In genomic region chr21:45320261-45320990, GRCh38 we compare ENCODE assay signal across 9 cellular contexts. TPM values are rescaled to one million over a fixed set of nuclear protein-coding genes. Genes with fewer than 3 reads are reported as not detected.
DNase-seq lines count a peak whose midpoint lies in the region; ATAC-seq, FAIRE-seq and TF ChIP-seq lines count a peak whose summit lies in the region.
"Had no signal": no experiment of that assay in that cellular context is flagged by ENCODE, and none has a peak within 500 bp of the region (broad histone marks: within the 10 kb centered on the region; RNA-seq: fewer than 3 reads in every experiment).

No MANE protein-coding gene starts in this region.

- H3K9me2 ChIP-seq in SK-N-SH, result no peaks in the 10 kb centered on the region

- POLR2A ChIA-PET in HEK293 (lab: Yijun Ruan, JAX) (interaction anchor here (0.5 to 1.2 kb wide), 2 partner anchors 32 to 529 kb away, joined by 4 to 5 read pairs; partner anchors contain the start of gene POFUT2), SK-N-SH (lab: Yijun Ruan, JAX) (no interaction called here), HepG2 (lab: Yijun Ruan, JAX) (interaction anchor here (1.7 to 5.9 kb wide), 3 partner anchors 9 to 90 kb away, joined by 5 to 37 read pairs (median 36); no protein-coding TSS in a partner anchor)

- TF ChIP-seq RAD21 in SK-N-SH (IDR thresholded peaks at IDR 0.05; ENCODE audit: low read length) (no peak), HepG2 (CRISPR knock-in tag; IDR thresholded peaks at IDR 0.05) (no peak)

- H3K79me2 ChIP-seq in SK-N-SH (ENCODE audit: insufficient read depth) (no peaks in the 10 kb centered on the region), HepG2 (ENCODE audit: insufficient read depth, low read length) (no peaks in the 10 kb centered on the region)

- CTCF ChIA-PET in HEK293 (lab: Yijun Ruan, JAX) (interaction anchor here (1.1 to 2.2 kb wide), 3 partner anchors 12 to 180 kb away, joined by 3 to 23 read pairs (median 4); no protein-coding TSS in a partner anchor), SK-N-SH (lab: Yijun Ruan, JAX) (interaction anchor here (0.9 to 2.0 kb wide), 5 partner anchors 11 to 183 kb away, joined by 3 to 7 read pairs (median 5); no protein-coding TSS in a partner anchor), HepG2 (lab: Yijun Ruan, JAX; ENCODE audit: low intra/inter-chr PET ratio, low total read pairs) (no interaction called here)

- DNase-seq in SK-N-SH (peak; percentile 56), HepG2 (ENCODE audit: low spot score) (no peak), stomach (no peak), GM19238 (ENCODE audit: insufficient read length, low spot score) (no peak)
- DNase-seq in effector memory CD4-positive, alpha-beta T cell, result no peak

- BruUV-seq in HepG2 (replicated peaks; lab: Mats Ljungman, UMichigan), result no TSS peak

- H3K4me3 ChIP-seq in HEK293 (ENCODE audit: low read depth, low read length), result no peak overlapping the region
- no peak overlapping the region for H3K4me3 ChIP-seq in SK-N-SH (ENCODE audit: low read depth in 2 of 2, low read length in 1 of 2)
- no peak overlapping the region for H3K4me3 ChIP-seq in HepG2 (replicated peaks in 1 of 3; ENCODE audit: insufficient read depth in 1 of 3, low read depth in 2 of 3, low read length in 3 of 3)
- H3K4me3 ChIP-seq in stomach, result no peak overlapping the region
- no peak overlapping the region for H3K4me3 ChIP-seq in effector memory CD4-positive, alpha-beta T cell (ENCODE audit: insufficient read depth, low read depth, low read length, poor library complexity, severe bottlenecking)

- in situ Hi-C loops in HepG2 (cut with HindIII; ENCODE audit: extremely low pct_ligation_motif_present, low pct_unique_long_range_greater_than_20kb), result no loop called here

- no peak for FAIRE-seq in HepG2 (lab: Jason Lieb, UNC)
- FAIRE-seq: GM19239 had no signal

- H3K4me2 ChIP-seq in SK-N-SH (peak overlapping the region; percentile 33; the same call in 1 of the 2 replicates), HepG2 (ENCODE audit: low read depth, low read length) (no peak overlapping the region)

- H3K4me1 ChIP-seq in HEK293 (ENCODE audit: control insufficient read depth, insufficient read depth, low read length) (no peaks in the 10 kb centered on the region), SK-N-SH (ENCODE audit: control insufficient read depth in 1 of 2, insufficient read depth in 2 of 2, low read depth in 1 of 2, low read length in 1 of 2) (peaks cover 18 to 25% of the 10 kb centered on the region in 2 experiments; a peak in 3 of 4 replicates), HepG2 (ENCODE audit: insufficient read depth, low read length) (peaks cover 77% of the 10 kb centered on the region), stomach (peaks cover 34 to 68% (median 43%) of the 10 kb centered on the region in 4 donors)
- peaks cover 13% of the 10 kb centered on the region for H3K4me1 ChIP-seq in effector memory CD4-positive, alpha-beta T cell (ENCODE audit: control insufficient read depth, insufficient read depth, low read length, poor library complexity, severe bottlenecking)

- no peaks in the 10 kb centered on the region for H3K9me3 ChIP-seq in HEK293 (ENCODE audit: control insufficient read depth, insufficient read depth, low read depth, low read length)
- H3K9me3 ChIP-seq in SK-N-SH, result no peaks in the 10 kb centered on the region
- H3K9me3 ChIP-seq in HepG2 (ENCODE audit: low read length), result no peaks in the 10 kb centered on the region
- no peaks in the 10 kb centered on the region for H3K9me3 ChIP-seq in stomach
- H3K9me3 ChIP-seq in effector memory CD4-positive, alpha-beta T cell (ENCODE audit: control insufficient read depth, low read length), result no peaks in the 10 kb centered on the region

- TF ChIP-seq POLR2A in HepG2 (IDR thresholded peaks at IDR 0.05; ENCODE audit: insufficient read depth in 1 of 2, low read depth in 2 of 2, low read length in 2 of 2), result no peak
- no peak for TF ChIP-seq POLR2A in stomach (IDR thresholded peaks at IDR 0.05)

- H3K27me3 ChIP-seq in SK-N-SH (ENCODE audit: insufficient read depth) (no peaks in the 10 kb centered on the region), HepG2 (ENCODE audit: control insufficient read depth in 1 of 2, insufficient read depth in 2 of 2, low read length in 2 of 2) (no peaks in the 10 kb centered on the region), stomach (peaks cover 0 to 10% (median 0%) of the 10 kb centered on the region in 3 donors)
- no peaks in the 10 kb centered on the region for H3K27me3 ChIP-seq in effector memory CD4-positive, alpha-beta T cell (replicated peaks; ENCODE audit: control insufficient read depth, insufficient read depth, low read length, poor library complexity, severe bottlenecking)

- TF ChIP-seq EP300 in SK-N-SH (IDR thresholded peaks at IDR 0.05; ENCODE audit: borderline replicate concordance in 1 of 2, low read depth in 1 of 2, low read length in 1 of 2), result no peak
- TF ChIP-seq EP300 in HepG2 (IDR thresholded peaks at IDR 0.05; ENCODE audit: low read depth in 2 of 2, low read length in 2 of 2), result no peak
- no peak for TF ChIP-seq EP300 in HepG2 (CRISPR knock-in tag; IDR thresholded peaks at IDR 0.05; ENCODE audit: borderline replicate concordance)
- no peak for TF ChIP-seq EP300 in stomach (IDR thresholded peaks at IDR 0.05)

- H3K27ac ChIP-seq in HEK293 (ENCODE audit: extremely low read depth, low read depth, low read length) (0 out of 2 replicates have a peak overlapping the region, but pooled peaks have one; percentile 17), SK-N-SH (ENCODE audit: low read depth in 2 of 2, low read length in 1 of 2) (peak overlapping the region in 1 of 2 experiments; percentile 87; a peak in 2 of 4 replicates), HepG2 (ENCODE audit: extremely low read length, insufficient read depth, low read length) (no peak overlapping the region), stomach (peak overlapping the region; percentile 44 to 81 (median 80))
- no peak overlapping the region for H3K27ac ChIP-seq in effector memory CD4-positive, alpha-beta T cell (ENCODE audit: insufficient read depth, low read length, poor library complexity, severe bottlenecking)

- no peaks in the 10 kb centered on the region for H3K36me3 ChIP-seq in HEK293 (ENCODE audit: control insufficient read depth in 2 of 2, insufficient read depth in 1 of 2, low read length in 2 of 2)
- no peaks in the 10 kb centered on the region for H3K36me3 ChIP-seq in SK-N-SH (replicated peaks in 1 of 2; ENCODE audit: control insufficient read depth in 1 of 2, insufficient read depth in 2 of 2, low read length in 1 of 2)
- H3K36me3 ChIP-seq in HepG2 (replicated peaks in 1 of 2; ENCODE audit: control insufficient read depth in 1 of 2, insufficient read depth in 2 of 2, low read length in 2 of 2), result no peaks in the 10 kb centered on the region
- H3K36me3 ChIP-seq in stomach, result no peaks in the 10 kb centered on the region
- no peaks in the 10 kb centered on the region for H3K36me3 ChIP-seq in effector memory CD4-positive, alpha-beta T cell (ENCODE audit: control insufficient read depth, insufficient read depth, low read length)

- H4K20me1 ChIP-seq in SK-N-SH (ENCODE audit: insufficient read depth) (no peaks in the 10 kb centered on the region), HepG2 (ENCODE audit: insufficient read depth, low read length) (no peaks in the 10 kb centered on the region)

- H3K9ac ChIP-seq in SK-N-SH (peak overlapping the region; percentile 41; the same call in 1 of the 2 replicates), HepG2 (ENCODE audit: insufficient read depth, low read depth, low read length) (no peak overlapping the region)

- 94% methylated on average over 9 of the region's 22 CpGs for WGBS in SK-N-SH (ENCODE audit: low lambda C conversion rate)
- WGBS in HepG2 (ENCODE audit: low lambda C conversion rate), result 40% methylated on average over 1 of the region's 22 CpGs
- 65 to 74% (median 72%) methylated on average over 8 to 22 of the region's 22 CpGs for WGBS in stomach, 5 donors

- no peaks in the 10 kb centered on the region for H3F3A ChIP-seq in SK-N-SH (replicated peaks; ENCODE audit: insufficient read depth)

- H2AFZ ChIP-seq in SK-N-SH (ENCODE audit: low read depth), result no peak overlapping the region
- no peak overlapping the region for H2AFZ ChIP-seq in HepG2 (ENCODE audit: low read length)

- TF ChIP-seq CTCF in HEK293 (tag by site-specific recombination; IDR thresholded peaks at IDR 0.05) (no peak), SK-N-SH (IDR thresholded peaks at IDR 0.05) (no peak), HepG2 (CRISPR knock-in tag; IDR thresholded peaks at IDR 0.05) (no peak), stomach (IDR thresholded peaks at IDR 0.05) (no peak)

- ATAC-seq in HepG2 (no peak), GM19397 (IDR thresholded peaks at IDR 0.05; ENCODE audit: unreplicated experiment) (no peak), GM18867 (IDR thresholded peaks at IDR 0.05; ENCODE audit: unreplicated experiment) (no peak)

- intact Hi-C loops in HepG2 (cut with micrococcal nuclease; ENCODE audit: unreplicated experiment) (no loop called here), stomach (cut with DNase I; ENCODE audit: low total_unique reads) (no loop called here)

RNA-seq across cellular contexts. Expression of gene POFUT2, which starts 32.7 kb away (rescaled TPM):
- polyA plus RNA-seq in SK-N-SH (2012; rRNA removed) (45.5 and 53.3 TPM in 2 replicates), HepG2 (2011; rRNA removed) (21.7 and 22.8 TPM in 2 replicates), stomach (10 to 100 TPM in 1 of 3 donors, 1 to 10 TPM in 2; 7.4 to 15.9 (median 9.5) TPM)
- 27.6 and 33.4 TPM in 2 replicates for polyA plus RNA-seq in SK-N-SH (2012; cell fraction: cytosol; rRNA removed)
- polyA plus RNA-seq in SK-N-SH (2012; cell fraction: nucleus; rRNA removed), result 208 and 214 TPM in 2 replicates
- total RNA-seq in HepG2 (2016; rRNA removed; fragmentation: Illumina TruSeq; extraction: Trizol) (9.8 and 24.0 TPM in 2 replicates), stomach (10 to 100 TPM; 19.2 to 34.2 (median 29.3) TPM)
- 2.9 and 4.1 TPM in 2 replicates for total RNA-seq in HepG2 (2016; cell fraction: cytosol; rRNA removed; fragmentation: Illumina TruSeq; extraction: Trizol; ENCODE audit: low read depth)
- total RNA-seq in HepG2 (2016; cell fraction: insoluble cytoplasmic fraction; rRNA removed; fragmentation: Illumina TruSeq; extraction: Trizol), result 8.5 and 20.1 TPM in 2 replicates
- total RNA-seq in HepG2 (2016; cell fraction: membrane; rRNA removed; fragmentation: Illumina TruSeq; extraction: Trizol), result 7.7 and 7.9 TPM in 2 replicates
- 29.0 and 30.4 TPM in 2 replicates for total RNA-seq in HepG2 (2016; cell fraction: nucleus; rRNA removed; fragmentation: Illumina TruSeq; extraction: Trizol)
- polyA plus RNA-seq in HepG2 (2011; cell fraction: cytosol; rRNA removed), result 14.9 and 16.0 TPM in 2 replicates
- polyA plus RNA-seq in HepG2 (2011; cell fraction: nucleus; rRNA removed), result 67.0 and 84.3 TPM in 2 replicates
- polyA plus RNA-seq in HepG2 (2012), result 25.3 and 34.5 TPM in 2 replicates
- 3.3 and 3.7 TPM in 2 replicates for polyA plus RNA-seq in HepG2 (2016; cell fraction: cytosol; fragmentation: Illumina TruSeq; extraction: Trizol; ENCODE audit: low read depth)
- 7.8 and 10.0 TPM in 2 replicates for polyA plus RNA-seq in HepG2 (2016; cell fraction: insoluble cytoplasmic fraction; fragmentation: Illumina TruSeq; extraction: Trizol; ENCODE audit: low read depth)
- polyA plus RNA-seq in HepG2 (2016; cell fraction: membrane; fragmentation: Illumina TruSeq; extraction: Trizol; ENCODE audit: low read depth), result 6.3 and 6.9 TPM in 2 replicates
- 66.5 TPM in 2 replicates for polyA plus RNA-seq in HepG2 (2016; cell fraction: nucleus; fragmentation: Illumina TruSeq; extraction: Trizol; ENCODE audit: insufficient read depth, low read depth)
- 10.4 and 14.1 TPM in 2 replicates for polyA minus RNA-seq in HepG2 (2011; rRNA and poly(A)+ RNA removed; ENCODE audit: low replicate concordance)
- polyA minus RNA-seq in HepG2 (2011; cell fraction: cytosol; rRNA and poly(A)+ RNA removed), result 8.6 and 9.1 TPM in 2 replicates
- polyA minus RNA-seq in HepG2 (2011; cell fraction: nucleus; rRNA and poly(A)+ RNA removed), result 22.9 and 23.1 TPM in 2 replicates

Comparison
In these comparisons a context has a peak if more than half of its experiments do, and no peak if none do; other contexts are left out.
1. H3K27ac ChIP-seq: peak in HEK293 (single experiment) and stomach (5 of 5); none in HepG2 (single experiment) and effector memory CD4-positive, alpha-beta T cell (single experiment).